17 cellular contexts compared by ENCODE assay signal in the genomic region with DNA sequence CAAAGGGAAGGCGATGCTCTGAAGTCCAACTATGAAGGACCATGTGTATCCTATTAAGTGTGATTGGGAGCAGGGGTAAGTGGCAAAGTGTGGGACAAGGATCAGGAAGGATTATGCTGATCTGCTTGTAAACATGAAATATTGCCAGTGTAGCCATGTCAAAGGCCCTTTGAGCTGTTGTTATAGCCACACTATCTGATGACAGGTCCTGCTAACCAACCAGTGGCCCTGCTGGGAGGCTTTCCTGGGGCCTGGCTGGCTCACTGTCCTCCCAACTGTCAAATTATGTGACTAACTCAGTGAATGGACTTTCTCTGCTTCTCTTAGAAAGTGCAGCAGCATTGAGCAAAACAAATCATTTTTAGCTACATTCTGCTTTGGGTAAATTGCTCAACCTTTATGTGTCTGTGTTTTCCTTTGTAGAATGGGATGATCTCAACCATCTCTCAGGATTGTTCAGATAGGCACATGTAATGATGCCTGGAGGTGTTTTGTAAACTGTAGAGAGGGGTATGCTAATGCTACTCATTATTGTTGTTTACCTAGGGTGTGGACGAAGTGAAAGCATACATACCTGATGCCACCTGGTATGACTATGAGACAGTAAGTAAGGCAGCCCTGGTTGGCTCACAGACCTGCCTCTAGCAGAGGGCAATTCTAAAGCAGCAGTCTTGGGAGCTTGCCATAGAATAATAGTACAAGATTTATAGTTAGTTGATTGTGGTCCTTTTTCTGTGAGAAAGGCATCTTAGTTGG. TPM values are rescaled to one million over a fixed set of nuclear protein-coding genes. Genes with fewer than 3 reads are reported as not detected.
A peak's percentile ranks its signal among the peaks of the same experiment; 100 is the strongest.
DNase-seq lines count a peak whose midpoint lies in the region; ATAC-seq and TF ChIP-seq lines count a peak whose summit lies in the region.
"Had no signal": no experiment of that assay in that cellular context is flagged by ENCODE, and none has a peak within 500 bp of the region (broad histone marks: within the 10 kb centered on the region; RNA-seq: fewer than 3 reads in every experiment).

No MANE protein-coding gene starts in this region.

- H3K4me3 ChIP-seq in HAP-1: no peak overlapping the region
- no peak overlapping the region for H3K4me3 ChIP-seq in right atrium auricular region

- H3K36me3 ChIP-seq in HAP-1 (replicated peaks) (no peaks in the 10 kb centered on the region), right atrium auricular region (no peaks in the 10 kb centered on the region)

- peak; percentile 89 for DNase-seq in COR-L47 (lab: John Stamatoyannopoulos, UW)
- peak; percentile 40 for DNase-seq in NCI-H2081 treated with DMSO at 0.1 percent for 48 hours (lab: John Stamatoyannopoulos, UW)
- peak; percentile 83 for DNase-seq in NCI-H82 (lab: John Stamatoyannopoulos, UW)
- DNase-seq in foreskin keratinocyte: peak; percentile 19 to 39
- DNase-seq in HAP-1 (ENCODE audit: low spot score in 2 of 2): no peak
- no peak for DNase-seq in right atrium auricular region (ENCODE audit: low spot score)
- no peak for DNase-seq in GM10266 (ENCODE audit: extremely low spot score)
- DNase-seq: ACHN; CD4-positive, CD25-positive, alpha-beta regulatory T cell; DND-41; GDM1; HCEC 1CT; Karpas-422; NCI-H1436; NCI-H446 treated with DMSO at 0.1 percent for 48 hours; Right ventricle myocardium superior; SK-N-SH had no signal

- H3K27ac ChIP-seq in foreskin keratinocyte (no peak overlapping the region), right atrium auricular region (no peak overlapping the region)

- in situ Hi-C loops in HAP-1 (cut with MboI; ENCODE audit: low sequenced_read_pairs): no loop called here

- TF ChIP-seq CTCF in foreskin keratinocyte (conservative IDR thresholded peaks at IDR 0.05) (no peak), right atrium auricular region (IDR thresholded peaks at IDR 0.05) (no peak), GM10266 (IDR thresholded peaks at IDR 0.05; ENCODE audit: control insufficient read depth, insufficient read depth, low read depth, missing control alignments) (no peak)

- H3K9me3 ChIP-seq in HAP-1 (no peaks in the 10 kb centered on the region), right atrium auricular region (no peaks in the 10 kb centered on the region)
- H3K9me3 ChIP-seq: SK-N-SH had no signal

- ATAC-seq in foreskin keratinocyte: no peak

- H3K4me1 ChIP-seq in foreskin keratinocyte (no peaks in the 10 kb centered on the region), HAP-1 (no peaks in the 10 kb centered on the region), right atrium auricular region (no peaks in the 10 kb centered on the region)

- H3K27me3 ChIP-seq in foreskin keratinocyte (no peaks in the 10 kb centered on the region), HAP-1 (ENCODE audit: low read depth) (no peaks in the 10 kb centered on the region), right atrium auricular region (no peaks in the 10 kb centered on the region)

RNA-seq across cellular contexts. Expression of a gene that starts 47.4 kb away (rescaled TPM):
- total RNA-seq in foreskin keratinocyte (not detected in 2 replicates), right atrium auricular region (under 1 TPM; 0.04 to 0.15 TPM)
- not detected in 2 replicates for polyA plus RNA-seq in foreskin keratinocyte
- total RNA-seq: CD4-positive, CD25-positive, alpha-beta regulatory T cell had no signal
- polyA plus RNA-seq: CD4-positive, CD25-positive, alpha-beta regulatory T cell; SK-N-SH had no signal

Comparison
In these comparisons a context has a peak if more than half of its experiments do, and no peak if none do; other contexts are left out.
1. DNase-seq: peak in COR-L47 (single experiment), NCI-H2081 treated with DMSO at 0.1 percent for 48 hours (single experiment), NCI-H82 (single experiment) and foreskin keratinocyte (2 of 2); none in HAP-1 (0 of 2), right atrium auricular region (single experiment) and GM10266 (single experiment).